Comparison of ENCODE assay signal across 23 cellular contexts in genomic region chr15:40468850-40469249, GRCh38. TPM values are rescaled to one million over a fixed set of nuclear protein-coding genes. Genes with fewer than 3 reads are reported as not detected.
DNase-seq lines count a peak whose midpoint lies in the region; ATAC-seq, FAIRE-seq and TF ChIP-seq lines count a peak whose summit lies in the region.
"Had no signal": no experiment of that assay in that cellular context is flagged by ENCODE, and none has a peak within 500 bp of the region (broad histone marks: within the 10 kb centered on the region; RNA-seq: fewer than 3 reads in every experiment).

No MANE protein-coding gene starts in this region.

- no peak for DNase-seq in CD4-positive, CD25-positive, alpha-beta regulatory T cell
- peak; percentile 28 for DNase-seq in KBM-7
- DNase-seq in GM12878 (ENCODE audit: low read depth, low spot score) = no peak
- DNase-seq in neural crest cell (ENCODE audit: low read depth, low spot score) = no peak
- DNase-seq in COR-L47 (lab: John Stamatoyannopoulos, UW) = no peak
- DNase-seq in superior temporal gyrus (ENCODE audit: extremely low spot score) = no peak
- DNase-seq in colonic mucosa = no peak
- DNase-seq: effector memory CD8-positive, alpha-beta T cell; kidney; NCI-H1436 treated with DMSO at 0.1 percent for 48 hours; NCI-H226; PC-3; SIG-M5; sigmoid colon; T-helper 2 cell; testis had no signal

- no peak overlapping the region for H3K4me3 ChIP-seq in CD4-positive, CD25-positive, alpha-beta regulatory T cell (ENCODE audit: low read depth, low read length)
- H3K4me3 ChIP-seq in GM12878 (no peak overlapping the region), colonic mucosa (no peak overlapping the region)
- H3K4me3 ChIP-seq: esophagus muscularis mucosa, gastroesophageal sphincter, lung, sigmoid colon, testis had no signal

- intact Hi-C loops in GM12878 (cut with micrococcal nuclease; ENCODE audit: unreplicated experiment) (no loop called here), colonic mucosa (cut with DNase I) (no loop called here)

- H3K4me1 Mint-ChIP-seq in CD4-positive, CD25-positive, alpha-beta regulatory T cell = peaks cover 0 to 33% (median 15%) of the 10 kb centered on the region in 4 donors
- peaks cover 19% of the 10 kb centered on the region for H3K4me1 Mint-ChIP-seq in neural crest cell

- TF ChIP-seq POLR2A in GM12878 (IDR thresholded peaks at IDR 0.05; ENCODE audit: low read depth, low read length) = no peak

- CTCF ChIA-PET in GM12878 (lab: Yijun Ruan, JAX) = interaction anchor here (1.3 kb wide), 1 partner anchor 19 kb away, joined by 3 read pairs; no protein-coding TSS in a partner anchor

- no peak overlapping the region for H3K4me2 ChIP-seq in GM12878 (ENCODE audit: control insufficient read depth, insufficient read depth)

- RAD21 ChIA-PET in GM12878 (lab: Charles Lee; ENCODE audit: unreplicated experiment) = interaction anchor here (1.0 kb wide), 1 partner anchor 105 kb away, joined by 3 read pairs; no protein-coding TSS in a partner anchor

- no peaks in the 10 kb centered on the region for H3K9me3 ChIP-seq in CD4-positive, CD25-positive, alpha-beta regulatory T cell (ENCODE audit: control insufficient read depth in 2 of 2, low read length in 2 of 2)
- no peaks in the 10 kb centered on the region for H3K9me3 ChIP-seq in GM12878 (replicated peaks; ENCODE audit: control insufficient read depth, insufficient read depth, low read length)
- H3K9me3 ChIP-seq in colonic mucosa = no peaks in the 10 kb centered on the region
- H3K9me3 ChIP-seq: esophagus muscularis mucosa, gastroesophageal sphincter, sigmoid colon, testis had no signal

- peaks cover 9% of the 10 kb centered on the region for H3K79me2 ChIP-seq in GM12878 (ENCODE audit: control insufficient read depth, insufficient read depth, low read length)
- H3K79me2 ChIP-seq: parathyroid adenoma had no signal

- in situ Hi-C loops in KBM-7 (cut with MboI; ENCODE audit: low pct_unique_long_range_greater_than_20kb, low sequenced_read_pairs) (no loop called here), GM12878 (cut with MboI) (no loop called here)

- no peak for ATAC-seq in CD4-positive, CD25-positive, alpha-beta regulatory T cell (ENCODE audit: low read depth in 2 of 2)
- no peak for ATAC-seq in GM12878
- ATAC-seq: activated CD4-positive, CD25-positive, alpha-beta regulatory T cell treated with anti-CD3 and anti-CD28 coated beads, Interleukin-2, amount 50 U/mL, for 24 hours; effector memory CD8-positive, alpha-beta T cell; gastroesophageal sphincter; PC-3 had no signal

- no peaks in the 10 kb centered on the region for H3K9me3 Mint-ChIP-seq in CD4-positive, CD25-positive, alpha-beta regulatory T cell
- H3K9me3 Mint-ChIP-seq in neural crest cell = no peaks in the 10 kb centered on the region
- H3K9me3 Mint-ChIP-seq: activated T-helper 1 cell treated with anti-CD3 and anti-CD28 coated beads, Interleukin-12 subunit alpha, Interleukin-12 subunit beta, Interleukin-2, Interleukin-4 antibody, amounts not matched to agents 30 ng/mL and 10 ng/mL and 1 ng/mL, durations not matched to agents 14 hours and 24 hours and 36 hours; effector memory CD8-positive, alpha-beta T cell had no signal

- peaks cover 9% of the 10 kb centered on the region for H3K36me3 Mint-ChIP-seq in CD4-positive, CD25-positive, alpha-beta regulatory T cell
- H3K36me3 Mint-ChIP-seq in neural crest cell (ENCODE audit: low read depth) = no peaks in the 10 kb centered on the region

- no peak overlapping the region for H3K9ac ChIP-seq in GM12878 (ENCODE audit: control insufficient read depth, insufficient read depth, low read length)
- H3K9ac ChIP-seq in colonic mucosa (ENCODE audit: low read depth in 2 of 2, low read length in 2 of 2) = no peak overlapping the region
- H3K9ac ChIP-seq: parathyroid adenoma had no signal

- WGBS in GM12878 (ENCODE audit: insufficient coverage, insufficient replicate concordance, low lambda C conversion rate, missing lambda C conversion rate) = 84% methylated on average over 4 of the region's 4 CpGs

- H3K27ac ChIP-seq in CD4-positive, CD25-positive, alpha-beta regulatory T cell (ENCODE audit: insufficient read depth, low read length, poor library complexity, severe bottlenecking) = no peak overlapping the region
- H3K27ac ChIP-seq in GM12878 (ENCODE audit: control insufficient read depth, insufficient read depth) (no peak overlapping the region), colonic mucosa (no peak overlapping the region)
- H3K27ac ChIP-seq: parathyroid adenoma, testis had no signal

- no peak for FAIRE-seq in GM12878 (lab: Jason Lieb, UNC)
- FAIRE-seq: H54, kidney had no signal

- no peaks in the 10 kb centered on the region for H3K27me3 Mint-ChIP-seq in CD4-positive, CD25-positive, alpha-beta regulatory T cell
- no peaks in the 10 kb centered on the region for H3K27me3 Mint-ChIP-seq in neural crest cell (ENCODE audit: low read depth)
- H3K27me3 Mint-ChIP-seq: effector memory CD8-positive, alpha-beta T cell had no signal

- SMC1A ChIA-PET in GM12878 (lab: Charles Lee; ENCODE audit: uncharacterized antibody, unreplicated experiment) = interaction anchor here (1.2 kb wide), 1 partner anchor 24 kb away, joined by 3 read pairs; no protein-coding TSS in a partner anchor

- no TSS peak for BruUV-seq in GM12878 (replicated peaks; lab: Mats Ljungman, UMichigan)

- H3K27ac Mint-ChIP-seq in CD4-positive, CD25-positive, alpha-beta regulatory T cell = peak overlapping the region in 2 of 3 donors; percentile 52 to 77
- H3K27ac Mint-ChIP-seq in neural crest cell (ENCODE audit: unreplicated experiment) = no peak overlapping the region

- no peaks in the 10 kb centered on the region for H4K20me1 ChIP-seq in GM12878 (ENCODE audit: control insufficient read depth, insufficient read depth)

- no peak for TF ChIP-seq RAD21 in GM12878 (IDR thresholded peaks at IDR 0.05; ENCODE audit: insufficient read depth, low read depth, low read length)

- peak overlapping the region in 2 of 4 donors; percentile 46 to 85 for H3K4me3 Mint-ChIP-seq in CD4-positive, CD25-positive, alpha-beta regulatory T cell
- peak overlapping the region; percentile 72 for H3K4me3 Mint-ChIP-seq in neural crest cell
- H3K4me3 Mint-ChIP-seq: effector memory CD8-positive, alpha-beta T cell had no signal

- peaks cover 17% of the 10 kb centered on the region for H3K4me1 ChIP-seq in CD4-positive, CD25-positive, alpha-beta regulatory T cell (ENCODE audit: control insufficient read depth, insufficient read depth, low read length, poor library complexity, severe bottlenecking)
- H3K4me1 ChIP-seq in GM12878 (ENCODE audit: control insufficient read depth, insufficient read depth, low read length) (peaks cover 31% of the 10 kb centered on the region), colonic mucosa (no peaks in the 10 kb centered on the region)
- H3K4me1 ChIP-seq: parathyroid adenoma had no signal

- TF ChIP-seq CTCF in GM12878 (IDR thresholded peaks at IDR 0.05 in 2 of 3, conservative IDR thresholded peaks at IDR 0.05 in 1 of 3; ENCODE audit: control insufficient read depth in 2 of 3, extremely low read depth in 1 of 3, insufficient read depth in 1 of 3, low read depth in 3 of 3, low read length in 3 of 3) (no peak), neural crest cell (conservative IDR thresholded peaks at IDR 0.05) (no peak), colonic mucosa (IDR thresholded peaks at IDR 0.05) (no peak)

- no peaks in the 10 kb centered on the region for H3K27me3 ChIP-seq in CD4-positive, CD25-positive, alpha-beta regulatory T cell (ENCODE audit: control insufficient read depth, insufficient read depth, low read length)
- H3K27me3 ChIP-seq in GM12878 (replicated peaks in 1 of 2; ENCODE audit: control insufficient read depth in 2 of 2, insufficient read depth in 2 of 2, low read length in 1 of 2) (no peaks in the 10 kb centered on the region), colonic mucosa (no peaks in the 10 kb centered on the region)
- H3K27me3 ChIP-seq: esophagus muscularis mucosa, gastroesophageal sphincter, sigmoid colon, testis had no signal

- POLR2A ChIA-PET in GM12878 (lab: Charles Lee) = interaction anchor here (1.0 to 1.3 kb wide), 2 partner anchors 25 to 96 kb away, joined by 3 read pairs; partner anchors contain the start of gene CCDC32

- peaks cover 21% of the 10 kb centered on the region for H3K36me3 ChIP-seq in CD4-positive, CD25-positive, alpha-beta regulatory T cell (ENCODE audit: control insufficient read depth, insufficient read depth, low read length)
- H3K36me3 ChIP-seq in GM12878 (ENCODE audit: control insufficient read depth in 2 of 2, insufficient read depth in 2 of 2, low read length in 1 of 2) (peaks cover 10% of the 10 kb centered on the region in 2 experiments), colonic mucosa (peaks cover 5% of the 10 kb centered on the region)

- TF ChIP-seq EP300 in GM12878 (IDR thresholded peaks at IDR 0.05; ENCODE audit: borderline replicate concordance in 1 of 2, control insufficient read depth in 1 of 2, low read depth in 2 of 2, low read length in 2 of 2) = no peak

- no peak overlapping the region for H2AFZ ChIP-seq in GM12878 (ENCODE audit: control insufficient read depth, low read depth, low read length)
- H2AFZ ChIP-seq: parathyroid adenoma had no signal

RNA-seq across cellular contexts. Expression of gene CHST14, which starts 1.9 kb away (rescaled TPM):
- total RNA-seq in CD4-positive, CD25-positive, alpha-beta regulatory T cell = 6.3 TPM
- polyA plus RNA-seq in CD4-positive, CD25-positive, alpha-beta regulatory T cell = 1 to 10 TPM; 1.1 to 2.0 (median 1.4) TPM
- total RNA-seq in GM12878 (2013; cell fraction: nucleolus; rRNA removed) = 4.1 and 5.4 TPM in 2 replicates
- total RNA-seq in GM12878 (2014; rRNA removed) (6.0 and 6.8 TPM in 2 replicates), GM12878 (2014; rRNA removed; fragmentation: Illumina TruSeq; extraction: Trizol) (2.5 and 3.0 TPM in 2 replicates), GM12878 (2021) (12.8 and 13.6 TPM in 2 replicates), neural crest cell (32.9 and 37.1 TPM in 2 replicates), colonic mucosa (1 to 10 TPM; 3.9 to 4.5 TPM)
- 5.2 TPM for polyA plus RNA-seq in GM12878 (2011; ENCODE audit: low read depth)
- polyA plus RNA-seq in GM12878 (2011; rRNA removed) (2.3 and 4.0 TPM in 2 replicates), GM12878 (2014; fragmentation: Illumina TruSeq; extraction: Trizol) (6.5 TPM in 2 replicates), GM12878 (2014; fragmentation: Nextera tagmentation; extraction: Ambion mirVana) (1 to 10 TPM; 1.3 to 2.8 TPM), GM12878 (2014; rRNA removed) (5.9 and 6.3 TPM in 2 replicates), GM12878 (2016; fragmentation: Nextera tagmentation; extraction: Ambion mirVana) (1 to 10 TPM; 7.5 to 9.1 TPM)
- polyA plus RNA-seq in GM12878 (2011; cell fraction: cytosol; rRNA removed) = 5.8 and 6.2 TPM in 2 replicates
- 4.2 and 5.8 TPM in 2 replicates for polyA plus RNA-seq in GM12878 (2011; cell fraction: nucleus; rRNA removed)
- polyA plus RNA-seq in GM12878 (2012) = 8.3 and 9.3 TPM in 2 replicates
- polyA minus RNA-seq in GM12878 (2011; rRNA and poly(A)+ RNA removed) = 4.5 and 5.2 TPM in 2 replicates
- polyA minus RNA-seq in GM12878 (2011; cell fraction: cytosol; rRNA and poly(A)+ RNA removed) = 3.4 and 4.7 TPM in 2 replicates
- 3.5 and 4.9 TPM in 2 replicates for polyA minus RNA-seq in GM12878 (2011; cell fraction: nucleus; rRNA and poly(A)+ RNA removed)

RNA-seq across cellular contexts. Expression of gene BAHD1, which starts 28.1 kb away (rescaled TPM):
- total RNA-seq in CD4-positive, CD25-positive, alpha-beta regulatory T cell = 32.9 TPM
- 1 to 10 TPM; 1.3 to 1.6 (median 1.5) TPM for polyA plus RNA-seq in CD4-positive, CD25-positive, alpha-beta regulatory T cell
- 23.1 and 25.6 TPM in 2 replicates for total RNA-seq in GM12878 (2013; cell fraction: nucleolus; rRNA removed)
- total RNA-seq in GM12878 (2014; rRNA removed) (9.0 and 11.7 TPM in 2 replicates), GM12878 (2014; rRNA removed; fragmentation: Illumina TruSeq; extraction: Trizol) (5.1 and 6.0 TPM in 2 replicates), GM12878 (2021) (21.7 and 21.8 TPM in 2 replicates), neural crest cell (25.6 and 26.4 TPM in 2 replicates), colonic mucosa (10 to 100 TPM; 25.3 to 26.3 TPM)
- 7.0 TPM for polyA plus RNA-seq in GM12878 (2011; ENCODE audit: low read depth)
- polyA plus RNA-seq in GM12878 (2011; rRNA removed) (4.5 and 5.6 TPM in 2 replicates), GM12878 (2014; fragmentation: Illumina TruSeq; extraction: Trizol) (5.3 and 9.6 TPM in 2 replicates), GM12878 (2014; fragmentation: Nextera tagmentation; extraction: Ambion mirVana) (under 1 TPM; 0.21 to 0.88 TPM), GM12878 (2014; rRNA removed) (11.3 and 13.5 TPM in 2 replicates), GM12878 (2016; fragmentation: Nextera tagmentation; extraction: Ambion mirVana) (1 to 10 TPM; 1.9 to 2.2 TPM)
- polyA plus RNA-seq in GM12878 (2011; cell fraction: cytosol; rRNA removed) = 6.5 and 7.4 TPM in 2 replicates
- polyA plus RNA-seq in GM12878 (2011; cell fraction: nucleus; rRNA removed) = 16.6 and 21.8 TPM in 2 replicates
- polyA plus RNA-seq in GM12878 (2012) = 13.0 and 15.3 TPM in 2 replicates
- 5.5 and 9.1 TPM in 2 replicates for polyA minus RNA-seq in GM12878 (2011; rRNA and poly(A)+ RNA removed)
- polyA minus RNA-seq in GM12878 (2011; cell fraction: cytosol; rRNA and poly(A)+ RNA removed) = 4.4 and 5.9 TPM in 2 replicates
- 4.8 and 8.2 TPM in 2 replicates for polyA minus RNA-seq in GM12878 (2011; cell fraction: nucleus; rRNA and poly(A)+ RNA removed)
